ENCODE assay signal across 21 cellular contexts in the genomic region with DNA sequence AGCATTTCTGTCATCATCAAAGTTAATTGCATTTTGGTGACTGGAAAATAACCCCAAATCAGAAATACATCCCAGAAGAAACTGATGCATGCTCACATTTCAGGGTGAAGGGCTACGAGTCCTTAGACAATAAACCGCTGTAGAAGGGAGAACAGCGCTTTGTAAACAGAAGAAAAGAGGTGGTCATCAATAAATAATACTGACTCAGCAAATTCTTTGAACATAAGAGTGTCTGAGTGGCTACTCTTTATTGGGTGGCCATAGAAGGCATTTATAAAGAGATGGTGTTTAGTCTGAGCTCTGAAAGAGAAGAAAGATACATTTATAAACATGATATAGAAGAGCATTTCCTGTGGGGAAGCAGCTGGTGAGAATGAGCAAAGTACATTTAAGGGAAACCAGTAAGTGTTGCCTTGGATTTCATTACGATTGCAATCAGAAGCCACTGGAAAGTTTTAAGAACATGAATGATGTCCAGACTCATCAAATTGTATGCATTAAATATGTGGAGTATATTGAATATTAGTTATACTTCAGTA.
"Had no signal": no experiment of that assay in that cellular context is flagged by ENCODE, and none has a peak within 500 bp of the region (broad histone marks: within the 10 kb centered on the region; RNA-seq: fewer than 3 reads in every experiment).

No MANE protein-coding gene starts in this region.

- H3K36me3 Mint-ChIP-seq: activated naive CD4-positive, alpha-beta T cell treated with anti-CD3 and anti-CD28 coated beads, Interleukin-2, amount 50 U/mL, for 24 hours; brain; mesothelial cell of epicardium; naive thymus-derived CD8-positive, alpha-beta T cell; stimulated activated effector memory CD8-positive, alpha-beta T cell treated with anti-CD3 and anti-CD28 coated beads, Interleukin-12 subunit alpha, Interleukin-12 subunit beta, amount 100 ng/mL, for 72 hours had no signal

- H3K4me3 Mint-ChIP-seq: activated naive CD4-positive, alpha-beta T cell treated with anti-CD3 and anti-CD28 coated beads, Interleukin-2, amount 50 U/mL, for 24 hours; brain; dendritic cell treated with granulocyte-macrophage colony-stimulating factor and Interleukin-4, amounts not matched to agents 40 ng/mL and 50 ng/mL, for 4 days; mesothelial cell of epicardium; naive thymus-derived CD8-positive, alpha-beta T cell; stimulated activated effector memory CD8-positive, alpha-beta T cell treated with anti-CD3 and anti-CD28 coated beads, Interleukin-12 subunit alpha, Interleukin-12 subunit beta, amount 100 ng/mL, for 72 hours; stimulated activated naive CD8-positive, alpha-beta T cell treated with anti-CD3 and anti-CD28 coated beads, Interleukin-15, amount 100 ng/mL, for 72 hours had no signal

- H3K9me3 Mint-ChIP-seq: activated naive CD4-positive, alpha-beta T cell treated with anti-CD3 and anti-CD28 coated beads, Interleukin-2, amount 50 U/mL, for 24 hours; dendritic cell treated with granulocyte-macrophage colony-stimulating factor and Interleukin-4, amounts not matched to agents 40 ng/mL and 50 ng/mL, for 4 days had no signal

- H3K36me3 ChIP-seq: gastrocnemius medialis, left lung, ovary, prostate gland, right atrium auricular region, tibial artery had no signal

- H3K9me3 ChIP-seq: gastrocnemius medialis, left lung, ovary, prostate gland, right atrium auricular region, tibial artery had no signal

- H3K27ac ChIP-seq: gastrocnemius medialis, left lung, ovary, prostate gland, right atrium auricular region, tibial artery had no signal

- H3K27ac Mint-ChIP-seq: activated naive CD4-positive, alpha-beta T cell treated with anti-CD3 and anti-CD28 coated beads, Interleukin-2, amount 50 U/mL, for 24 hours; brain; dendritic cell treated with granulocyte-macrophage colony-stimulating factor and Interleukin-4, amounts not matched to agents 40 ng/mL and 50 ng/mL, for 4 days; naive thymus-derived CD8-positive, alpha-beta T cell; stimulated activated effector memory CD8-positive, alpha-beta T cell treated with anti-CD3 and anti-CD28 coated beads, Interleukin-12 subunit alpha, Interleukin-12 subunit beta, amount 100 ng/mL, for 72 hours; stimulated activated naive CD8-positive, alpha-beta T cell treated with anti-CD3 and anti-CD28 coated beads, Interleukin-15, amount 100 ng/mL, for 72 hours had no signal

- ATAC-seq: gastrocnemius medialis; left lung; naive thymus-derived CD8-positive, alpha-beta T cell; stimulated activated effector memory CD8-positive, alpha-beta T cell treated with anti-CD3 and anti-CD28 coated beads, Interleukin-12 subunit alpha, Interleukin-12 subunit beta, amount 100 ng/mL, for 72 hours; stimulated activated naive CD8-positive, alpha-beta T cell treated with anti-CD3 and anti-CD28 coated beads, Interleukin-15, amount 100 ng/mL, for 72 hours had no signal

- H3K4me1 Mint-ChIP-seq: activated naive CD4-positive, alpha-beta T cell treated with anti-CD3 and anti-CD28 coated beads, Interleukin-2, amount 50 U/mL, for 24 hours; naive thymus-derived CD8-positive, alpha-beta T cell; stimulated activated effector memory CD8-positive, alpha-beta T cell treated with anti-CD3 and anti-CD28 coated beads, Interleukin-12 subunit alpha, Interleukin-12 subunit beta, amount 100 ng/mL, for 72 hours; stimulated activated naive CD8-positive, alpha-beta T cell treated with anti-CD3 and anti-CD28 coated beads, Interleukin-15, amount 100 ng/mL, for 72 hours had no signal

- H3K27me3 ChIP-seq: gastrocnemius medialis, left lung, ovary, right atrium auricular region, tibial artery had no signal

- DNase-seq: activated gamma-delta T cell treated with Interleukin-2 at 50 U/mL for 16 hours; activated T-cell treated with anti-CD3 and anti-CD28 coated beads, Interleukin-2, amount 50 U/mL, for 1 hour; aorta; effector CD8-positive, alpha-beta T cell; gastrocnemius medialis; hippocampal formation; left lung; naive thymus-derived CD8-positive, alpha-beta T cell; ovary; stimulated activated CD4-positive, alpha-beta T cell treated with anti-CD3 and anti-CD28 coated beads, Interleukin-12 subunit alpha, Interleukin-12 subunit beta, amount 100 ng/mL, for 4 hours; stimulated activated naive CD8-positive, alpha-beta T cell treated with anti-CD3 and anti-CD28 coated beads, Interleukin-15, amount 100 ng/mL, for 72 hours; T-helper 9 cell; tibial artery had no signal

- H3K4me1 ChIP-seq: gastrocnemius medialis, left lung, prostate gland, right atrium auricular region, tibial artery had no signal

- H3K27me3 Mint-ChIP-seq: brain; dendritic cell treated with granulocyte-macrophage colony-stimulating factor and Interleukin-4, amounts not matched to agents 40 ng/mL and 50 ng/mL, for 4 days; stimulated activated naive CD8-positive, alpha-beta T cell treated with anti-CD3 and anti-CD28 coated beads, Interleukin-15, amount 100 ng/mL, for 72 hours had no signal

- H3K4me3 ChIP-seq: gastrocnemius medialis, left lung, lung, ovary, prostate gland, right atrium auricular region, tibial artery had no signal
